1 cellular context compared by ENCODE assay signal in genomic region chr4:1711055-1711905, GRCh38.
TF ChIP-seq lines count a peak whose summit lies in the region.

No MANE protein-coding gene starts in this region.

TF ChIP-seq in H1, 55 proteins besides CTCF, POLR2A, EP300 and RAD21 (continued from another document):
- no peak for TF ChIP-seq RXRA (IDR thresholded peaks at IDR 0.05; ENCODE audit: insufficient read depth, low read depth, low read length)
- no peak for TF ChIP-seq CHD2 (IDR thresholded peaks at IDR 0.05; ENCODE audit: low read length)
- no peak for TF ChIP-seq RNF2 (IDR thresholded peaks at IDR 0.05; ENCODE audit: borderline replicate concordance, low read depth, low read length, missing control alignments, poor library complexity, severe bottlenecking)
- no peak for TF ChIP-seq CHD7 (IDR thresholded peaks at IDR 0.05; ENCODE audit: insufficient replicate concordance, low read length)
- TF ChIP-seq KDM1A (IDR thresholded peaks at IDR 0.05; ENCODE audit: borderline replicate concordance, low read length) = no peak
- TF ChIP-seq BCL11A (IDR thresholded peaks at IDR 0.05; ENCODE audit: low read depth in 2 of 2, low read length in 2 of 2) = no peak
- no peak for TF ChIP-seq ZNF274 (IDR thresholded peaks at IDR 0.05; ENCODE audit: borderline replicate concordance, extremely low read depth, low read length)
- TF ChIP-seq POU5F1 (IDR thresholded peaks at IDR 0.05; ENCODE audit: low read depth, low read length) = no peak
- 0 out of 2 replicates have a peak, but pooled peaks have one; percentile 25 for TF ChIP-seq TBP (IDR thresholded peaks at IDR 0.05; ENCODE audit: low read depth, low read length)
- no peak for TF ChIP-seq NANOG (IDR thresholded peaks at IDR 0.05; ENCODE audit: insufficient read depth, low read depth, low read length, poor library complexity, severe bottlenecking)
- TF ChIP-seq TAF7 (optimal IDR thresholded peaks at IDR 0.05; ENCODE audit: borderline replicate concordance, low read depth, low read length) = no peak
- no peak for TF ChIP-seq EZH2 (IDR thresholded peaks at IDR 0.05; ENCODE audit: low read depth, low read length, severe bottlenecking)
